ENCODE assay signal across 15 cellular contexts in genomic region chr13:97600438-97601080, GRCh38.
DNase-seq lines count a peak whose midpoint lies in the region; FAIRE-seq and TF ChIP-seq lines count a peak whose summit lies in the region.
"Had no signal": no experiment of that assay in that cellular context is flagged by ENCODE, and none has a peak within 500 bp of the region (broad histone marks: within the 10 kb centered on the region; RNA-seq: fewer than 3 reads in every experiment).

No MANE protein-coding gene starts in this region.

- H3K4me1 Mint-ChIP-seq in MCF 10A (ENCODE audit: insufficient read depth, unreplicated experiment), result no peaks in the 10 kb centered on the region

- H3K4me3 Mint-ChIP-seq in MCF 10A (ENCODE audit: unreplicated experiment), result no peak overlapping the region

- no peaks in the 10 kb centered on the region for H3K36me3 Mint-ChIP-seq in MCF 10A (ENCODE audit: insufficient read depth, unreplicated experiment)

- H3K27ac ChIP-seq in breast epithelium, result no peak overlapping the region
- H3K27ac ChIP-seq in coronary artery, result no peak overlapping the region
- H3K27ac ChIP-seq: BLaER1, pancreas, uterus had no signal

- H3K4me3 ChIP-seq in breast epithelium (no peak overlapping the region), coronary artery (no peak overlapping the region)
- H3K4me3 ChIP-seq: BLaER1, pancreas, uterus had no signal

- TF ChIP-seq POLR2A in breast epithelium (IDR thresholded peaks at IDR 0.05), result no peak

- BruUV-seq in MCF 10A (replicated peaks; lab: Mats Ljungman, UMichigan), result no TSS peak

- H3K36me3 ChIP-seq in breast epithelium, result no peaks in the 10 kb centered on the region
- H3K36me3 ChIP-seq: BLaER1, pancreas, uterus had no signal

- intact Hi-C loops in MCF 10A (cut with micrococcal nuclease) (no loop called here), breast epithelium (cut with DNase I; ENCODE audit: low total_unique reads) (no loop called here)

- no peaks in the 10 kb centered on the region for H3K27me3 Mint-ChIP-seq in MCF 10A (ENCODE audit: insufficient read depth, unreplicated experiment)

- DNase-seq in MCF 10A (ENCODE audit: unreplicated experiment) (peak; percentile 83), breast epithelium (ENCODE audit: low spot score in 2 of 2) (no peak), NCI-H748 treated with DMSO at 0.1 percent for 48 hours (lab: John Stamatoyannopoulos, UW) (peak; percentile 41), fibroblast of gingiva (ENCODE audit: low read depth) (peak; percentile 62), urothelium cell line (ENCODE audit: low spot score) (peak; percentile 25), coronary artery (ENCODE audit: low spot score) (no peak), HEK293T (ENCODE audit: extremely low spot score) (no peak)
- DNase-seq in stimulated activated naive CD4-positive, alpha-beta T cell treated with Interleukin-2 at 50 U/mL for 16 hours (lab: John Stamatoyannopoulos, UW), result no peak
- DNase-seq: activated CD8-positive, alpha-beta memory T cell treated with anti-CD3 and anti-CD28 coated beads for 24 hours; central memory CD4-positive, alpha-beta T cell; NCI-H1694; pancreas; uterus had no signal

- POLR2A ChIA-PET in MCF 10A (lab: Yijun Ruan, JAX), result interaction anchor here (0.6 to 1.4 kb wide), 4 partner anchors 14 to 1634 kb away, joined by 3 to 11 read pairs (median 5); partner anchors contain the start of gene RAP2A
- POLR2A ChIA-PET in HEK293T (lab: Yijun Ruan, JAX), result no interaction called here

- TF ChIP-seq CTCF in MCF 10A (IDR thresholded peaks at IDR 0.05; ENCODE audit: unreplicated experiment), result no peak
- TF ChIP-seq CTCF in breast epithelium (IDR thresholded peaks at IDR 0.05), result no peak
- TF ChIP-seq CTCF in coronary artery (IDR thresholded peaks at IDR 0.05), result no peak

- FAIRE-seq in urothelium cell line (lab: Jason Lieb, UNC), result no peak
- FAIRE-seq: GM12892, pancreas had no signal

- no peaks in the 10 kb centered on the region for H3K27me3 ChIP-seq in breast epithelium
- H3K27me3 ChIP-seq: BLaER1, pancreas, uterus had no signal

- CTCF ChIA-PET in MCF 10A (lab: Yijun Ruan, JAX), result interaction anchor here (0.6 to 1.0 kb wide), 3 partner anchors 14 to 616 kb away, joined by 3 read pairs; no protein-coding TSS in a partner anchor
- CTCF ChIA-PET in HEK293T (lab: Yijun Ruan, JAX), result no interaction called here

- no peaks in the 10 kb centered on the region for H3K4me1 ChIP-seq in breast epithelium
- H3K4me1 ChIP-seq: BLaER1, pancreas, uterus had no signal

- peaks cover 9% of the 10 kb centered on the region for H3K9me3 Mint-ChIP-seq in MCF 10A (ENCODE audit: unreplicated experiment)

- H3K9me3 ChIP-seq in breast epithelium, result peaks cover 4 to 8% of the 10 kb centered on the region in 2 donors
- H3K9me3 ChIP-seq: BLaER1, pancreas, uterus had no signal

- H3K27ac Mint-ChIP-seq in MCF 10A (ENCODE audit: low read depth, unreplicated experiment), result no peak overlapping the region

TF ChIP-seq in HEK293T, 16 proteins besides CTCF, POLR2A, EP300 and RAD21:
- TF ChIP-seq FOXM1 (IDR thresholded peaks at IDR 0.05; ENCODE audit: borderline replicate concordance) (no peak), ELF4 (IDR thresholded peaks at IDR 0.05) (no peak), CTBP1 (IDR thresholded peaks at IDR 0.05; ENCODE audit: borderline replicate concordance) (no peak), FOXA1 (IDR thresholded peaks at IDR 0.05) (no peak)

Comparison
In these comparisons a context has a peak if more than half of its experiments do, and no peak if none do; other contexts are left out.
1. DNase-seq: peak in MCF 10A (single experiment), NCI-H748 treated with DMSO at 0.1 percent for 48 hours (single experiment), fibroblast of gingiva (single experiment) and urothelium cell line (single experiment); none in breast epithelium (0 of 2), stimulated activated naive CD4-positive, alpha-beta T cell treated with Interleukin-2 at 50 U/mL for 16 hours (single experiment), coronary artery (single experiment) and HEK293T (single experiment).